In the genomic region with DNA sequence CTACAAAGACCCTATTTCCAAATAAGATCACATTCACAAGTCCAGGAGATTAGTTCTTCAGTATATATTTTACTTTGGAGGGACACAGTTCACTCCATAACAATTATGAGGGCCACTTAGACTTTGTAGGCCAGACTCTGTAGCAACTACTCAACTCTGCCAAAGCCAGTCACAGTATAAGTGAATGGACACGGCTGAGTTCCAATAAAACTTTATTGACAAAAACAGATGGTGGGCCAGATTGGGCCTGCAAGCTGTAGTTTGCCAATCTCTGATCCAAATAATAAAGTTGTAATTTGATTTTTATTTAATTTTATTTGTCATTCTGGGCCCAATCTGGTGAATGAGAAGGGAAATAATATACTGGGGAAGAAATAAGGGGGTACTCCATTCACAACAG, we compare ENCODE assay signal across 40 cellular contexts.
"Had no signal": no experiment of that assay in that cellular context is flagged by ENCODE, and none has a peak within 500 bp of the region (broad histone marks: within the 10 kb centered on the region; RNA-seq: fewer than 3 reads in every experiment).

No MANE protein-coding gene starts in this region.

- H3K4me3 Mint-ChIP-seq: activated naive CD4-positive, alpha-beta T cell treated with anti-CD3 and anti-CD28 coated beads for 36 hours; activated naive CD4-positive, alpha-beta T cell treated with anti-CD3 and anti-CD28 coated beads, Interleukin-2, amount 10 ng/mL, durations not matched to agents 7 days and 5 days; activated naive CD4-positive, alpha-beta T cell treated with anti-CD3 and anti-CD28 coated beads, Interleukin-2, amount 50 U/mL, for 24 hours; activated naive CD8-positive, alpha-beta T cell; activated naive CD8-positive, alpha-beta T cell treated with anti-CD3 and anti-CD28 coated beads for 36 hours; activated naive CD8-positive, alpha-beta T cell treated with anti-CD3 and anti-CD28 coated beads, Interleukin-2, amount 10 ng/mL, durations not matched to agents 7 days and 5 days; activated naive CD8-positive, alpha-beta T cell treated with anti-CD3 and anti-CD28 coated beads, Interleukin-2, amount 50 U/mL, for 24 hours; activated T-cell treated with anti-CD3 and anti-CD28 coated beads, Interleukin-2, amount 50 U/mL, for 24 hours; activated T-cell treated with anti-CD3 and anti-CD28 coated beads, Interleukin-2, amount 50 U/mL, for 4 hours; activated T-cell treated with anti-CD3 and anti-CD28 coated beads, Interleukin-2, amount 50 U/mL, for 72 hours; activated T-helper 1 cell treated with anti-CD3 and anti-CD28 coated beads, Interleukin-12 subunit alpha, Interleukin-12 subunit beta, Interleukin-2, Interleukin-4 antibody, amounts not matched to agents 30 ng/mL and 10 ng/mL and 1 ng/mL, durations not matched to agents 14 hours and 24 hours and 36 hours; activated T-helper 17 cell treated with anti-CD3 and anti-CD28 coated beads, Interleukin-2, amount 50 U/mL, for 72 hours; brain; central memory CD8-positive, alpha-beta T cell had no signal

- H3K9me3 Mint-ChIP-seq: activated naive CD4-positive, alpha-beta T cell treated with anti-CD3 and anti-CD28 coated beads for 36 hours; activated naive CD8-positive, alpha-beta T cell treated with anti-CD3 and anti-CD28 coated beads for 36 hours; activated T-cell treated with anti-CD3 and anti-CD28 coated beads, Interleukin-2, amount 50 U/mL, for 24 hours; activated T-helper 17 cell treated with anti-CD3 and anti-CD28 coated beads, Interleukin-2, amount 50 U/mL, for 72 hours had no signal

- H3K27ac Mint-ChIP-seq: activated naive CD4-positive, alpha-beta T cell treated with anti-CD3 and anti-CD28 coated beads for 36 hours; activated naive CD4-positive, alpha-beta T cell treated with anti-CD3 and anti-CD28 coated beads, Interleukin-2, amount 10 ng/mL, durations not matched to agents 7 days and 5 days; activated naive CD4-positive, alpha-beta T cell treated with anti-CD3 and anti-CD28 coated beads, Interleukin-2, amount 50 U/mL, for 24 hours; activated naive CD4-positive, alpha-beta T cell treated with anti-CD3 and anti-CD28 coated beads, Interleukin-2, amount 50 U/mL, for 72 hours; activated naive CD8-positive, alpha-beta T cell; activated naive CD8-positive, alpha-beta T cell treated with anti-CD3 and anti-CD28 coated beads for 36 hours; activated naive CD8-positive, alpha-beta T cell treated with anti-CD3 and anti-CD28 coated beads, Interleukin-2, amount 10 ng/mL, durations not matched to agents 7 days and 5 days; activated naive CD8-positive, alpha-beta T cell treated with anti-CD3 and anti-CD28 coated beads, Interleukin-2, amount 50 U/mL, for 24 hours; activated T-cell treated with anti-CD3 and anti-CD28 coated beads, Interleukin-2, amount 50 U/mL, for 24 hours; activated T-cell treated with anti-CD3 and anti-CD28 coated beads, Interleukin-2, amount 50 U/mL, for 72 hours; activated T-helper 1 cell treated with anti-CD3 and anti-CD28 coated beads, Interleukin-12 subunit alpha, Interleukin-12 subunit beta, Interleukin-2, Interleukin-4 antibody, amounts not matched to agents 30 ng/mL and 10 ng/mL and 1 ng/mL, durations not matched to agents 14 hours and 24 hours and 36 hours; activated T-helper 17 cell treated with anti-CD3 and anti-CD28 coated beads, Interleukin-2, amount 50 U/mL, for 72 hours; activated T-helper 2 cell treated with anti-CD3 and anti-CD28 coated beads, Interferon-gamma antibody, Interleukin-2, Interleukin-4, amounts not matched to agents 10 μg/mL and 5 μg/mL and 100 μg/mL, durations not matched to agents 14 hours and 24 hours and 36 hours; brain had no signal

- H3K36me3 ChIP-seq: adrenal gland, ascending aorta, brain microvascular endothelial cell, breast epithelium, cardiac muscle cell had no signal

- H3K9me3 ChIP-seq: adrenal gland, ascending aorta, body of pancreas, breast epithelium had no signal

- H3K27me3 ChIP-seq: adrenal gland, ascending aorta, body of pancreas, brain microvascular endothelial cell, breast epithelium, cardiac muscle cell had no signal

- H3K27me3 Mint-ChIP-seq: activated naive CD8-positive, alpha-beta T cell; activated naive CD8-positive, alpha-beta T cell treated with anti-CD3 and anti-CD28 coated beads, Interleukin-2, amount 10 ng/mL, durations not matched to agents 7 days and 5 days; activated naive CD8-positive, alpha-beta T cell treated with anti-CD3 and anti-CD28 coated beads, Interleukin-2, amount 50 U/mL, for 24 hours had no signal

- H3K36me3 Mint-ChIP-seq: activated naive CD4-positive, alpha-beta T cell treated with anti-CD3 and anti-CD28 coated beads, Interleukin-2, amount 10 ng/mL, durations not matched to agents 7 days and 5 days; activated naive CD4-positive, alpha-beta T cell treated with anti-CD3 and anti-CD28 coated beads, Interleukin-2, amount 50 U/mL, for 72 hours; activated naive CD8-positive, alpha-beta T cell treated with anti-CD3 and anti-CD28 coated beads for 36 hours had no signal

- H3K4me3 ChIP-seq: adrenal gland, ascending aorta, body of pancreas, breast epithelium, cardiac muscle cell had no signal

- DNase-seq: activated effector memory CD4-positive, alpha-beta T cell treated with anti-CD3 and anti-CD28 coated beads, Interleukin-2, amount 50 U/mL, for 16 hours; activated effector memory CD4-positive, alpha-beta T cell treated with Interleukin-2 at 50 U/mL for 16 hours; activated gamma-delta T cell; activated gamma-delta T cell treated with Interleukin-2 at 50 U/mL for 16 hours; activated naive CD4-positive, alpha-beta T cell; activated naive CD4-positive, alpha-beta T cell treated with anti-CD3 and anti-CD28 coated beads for 36 hours; activated naive CD4-positive, alpha-beta T cell treated with anti-CD3 and anti-CD28 coated beads, Interleukin-2, amount 10 ng/mL, durations not matched to agents 7 days and 5 days; activated naive CD4-positive, alpha-beta T cell treated with anti-CD3 and anti-CD28 coated beads, Interleukin-2, amount 50 U/mL, for 16 hours; activated naive CD4-positive, alpha-beta T cell treated with Interleukin-2 at 50 U/mL for 16 hours; activated naive CD8-positive, alpha-beta T cell treated with anti-CD3 and anti-CD28 coated beads for 36 hours; activated naive CD8-positive, alpha-beta T cell treated with anti-CD3 and anti-CD28 coated beads, Interleukin-2, amount 10 ng/mL, durations not matched to agents 7 days and 5 days; activated naive CD8-positive, alpha-beta T cell treated with anti-CD3 and anti-CD28 coated beads, Interleukin-2, amount 50 U/mL, for 24 hours; activated T-cell treated with anti-CD3 and anti-CD28 coated beads, Interleukin-2, amount 50 U/mL, for 1 hour; activated T-cell treated with anti-CD3 and anti-CD28 coated beads, Interleukin-2, amount 50 U/mL, for 24 hours; activated T-cell treated with anti-CD3 and anti-CD28 coated beads, Interleukin-2, amount 50 U/mL, for 4 hours; activated T-cell treated with anti-CD3 and anti-CD28 coated beads, Interleukin-2, amount 50 U/mL, for 48 hours; activated T-cell treated with anti-CD3 and anti-CD28 coated beads, Interleukin-2, amount 50 U/mL, for 72 hours; adrenal gland; amniotic stem cell; amygdala; anterior cingulate cortex; aorta; body of pancreas; brain microvascular endothelial cell; caudate nucleus; central memory CD4-positive, alpha-beta T cell; cerebellar nuclear complex had no signal

- H3K4me1 Mint-ChIP-seq: activated naive CD4-positive, alpha-beta T cell treated with anti-CD3 and anti-CD28 coated beads, Interleukin-2, amount 10 ng/mL, durations not matched to agents 7 days and 5 days; activated naive CD4-positive, alpha-beta T cell treated with anti-CD3 and anti-CD28 coated beads, Interleukin-2, amount 50 U/mL, for 24 hours; activated naive CD8-positive, alpha-beta T cell treated with anti-CD3 and anti-CD28 coated beads for 36 hours; activated naive CD8-positive, alpha-beta T cell treated with anti-CD3 and anti-CD28 coated beads, Interleukin-2, amount 10 ng/mL, durations not matched to agents 7 days and 5 days; activated naive CD8-positive, alpha-beta T cell treated with anti-CD3 and anti-CD28 coated beads, Interleukin-2, amount 50 U/mL, for 24 hours; activated T-helper 17 cell treated with anti-CD3 and anti-CD28 coated beads, Interleukin-2, amount 50 U/mL, for 72 hours; central memory CD8-positive, alpha-beta T cell had no signal

- H3K4me1 ChIP-seq: adrenal gland, ascending aorta, body of pancreas, breast epithelium had no signal

- H3K27ac ChIP-seq: adrenal gland, ascending aorta, body of pancreas, brain microvascular endothelial cell, breast epithelium, cardiac muscle cell had no signal

- ATAC-seq: activated naive CD4-positive, alpha-beta T cell treated with anti-CD3 and anti-CD28 coated beads, Interleukin-2, amount 50 U/mL, for 72 hours; activated naive CD8-positive, alpha-beta T cell treated with anti-CD3 and anti-CD28 coated beads, Interleukin-2, amount 50 U/mL, for 24 hours; activated T-cell treated with anti-CD3 and anti-CD28 coated beads, Interleukin-2, amount 50 U/mL, for 4 hours; activated T-cell treated with anti-CD3 and anti-CD28 coated beads, Interleukin-2, amount 50 U/mL, for 72 hours; activated T-helper 17 cell treated with anti-CD3 and anti-CD28 coated beads, Interleukin-2, amount 50 U/mL, for 72 hours; body of pancreas had no signal

- FAIRE-seq: astrocyte, bronchial epithelial cell had no signal
